1 cellular context compared by ENCODE assay signal in the genomic region with DNA sequence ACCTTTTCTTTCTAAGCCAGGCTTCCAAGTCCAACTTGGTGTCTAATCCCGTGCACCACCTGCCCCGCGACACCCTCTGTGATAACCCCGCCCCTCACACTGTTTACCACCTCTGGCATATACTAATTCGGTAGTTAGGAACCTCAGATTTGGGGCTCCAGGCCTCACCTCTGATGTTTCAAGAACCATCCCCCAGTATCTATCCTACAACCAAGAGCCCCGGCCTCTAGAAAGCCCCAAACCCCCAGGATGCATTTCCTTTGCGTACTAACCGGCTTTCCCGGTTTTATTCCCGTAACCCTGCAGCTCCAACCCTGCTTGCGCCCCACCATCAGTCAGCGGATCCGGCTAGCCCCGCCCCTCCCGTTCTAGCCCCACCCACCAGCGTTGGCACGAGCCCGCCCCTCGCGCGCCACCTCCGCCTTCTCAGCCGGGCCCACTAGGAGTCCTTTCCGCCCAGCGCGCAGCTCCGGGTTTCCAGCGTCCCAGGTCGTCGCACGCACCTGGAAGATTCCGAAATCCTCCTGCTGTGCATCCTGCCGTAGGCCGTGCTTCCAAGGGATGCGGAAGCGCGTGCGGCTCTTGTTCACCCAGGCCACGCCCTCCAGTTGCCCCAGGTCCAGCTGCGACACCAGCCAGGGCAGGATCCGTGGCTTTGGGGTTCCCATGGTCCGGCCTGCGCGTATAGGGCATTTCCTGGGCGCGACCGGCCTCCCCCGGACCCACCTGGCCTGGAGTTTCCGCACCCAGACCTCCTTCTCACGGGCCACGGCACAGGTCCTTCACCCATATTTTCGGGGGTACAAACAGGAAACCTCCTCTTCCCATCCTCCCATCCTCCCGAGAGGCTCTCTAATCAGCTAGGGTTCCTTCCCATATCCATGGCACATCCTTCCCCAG.
TF ChIP-seq lines count a peak whose summit lies in the region.

No MANE protein-coding gene starts in this region.

TF ChIP-seq in WTC11, 78 proteins besides CTCF, POLR2A, EP300 and RAD21 (continued from another document):
- TF ChIP-seq, protein P1, sequence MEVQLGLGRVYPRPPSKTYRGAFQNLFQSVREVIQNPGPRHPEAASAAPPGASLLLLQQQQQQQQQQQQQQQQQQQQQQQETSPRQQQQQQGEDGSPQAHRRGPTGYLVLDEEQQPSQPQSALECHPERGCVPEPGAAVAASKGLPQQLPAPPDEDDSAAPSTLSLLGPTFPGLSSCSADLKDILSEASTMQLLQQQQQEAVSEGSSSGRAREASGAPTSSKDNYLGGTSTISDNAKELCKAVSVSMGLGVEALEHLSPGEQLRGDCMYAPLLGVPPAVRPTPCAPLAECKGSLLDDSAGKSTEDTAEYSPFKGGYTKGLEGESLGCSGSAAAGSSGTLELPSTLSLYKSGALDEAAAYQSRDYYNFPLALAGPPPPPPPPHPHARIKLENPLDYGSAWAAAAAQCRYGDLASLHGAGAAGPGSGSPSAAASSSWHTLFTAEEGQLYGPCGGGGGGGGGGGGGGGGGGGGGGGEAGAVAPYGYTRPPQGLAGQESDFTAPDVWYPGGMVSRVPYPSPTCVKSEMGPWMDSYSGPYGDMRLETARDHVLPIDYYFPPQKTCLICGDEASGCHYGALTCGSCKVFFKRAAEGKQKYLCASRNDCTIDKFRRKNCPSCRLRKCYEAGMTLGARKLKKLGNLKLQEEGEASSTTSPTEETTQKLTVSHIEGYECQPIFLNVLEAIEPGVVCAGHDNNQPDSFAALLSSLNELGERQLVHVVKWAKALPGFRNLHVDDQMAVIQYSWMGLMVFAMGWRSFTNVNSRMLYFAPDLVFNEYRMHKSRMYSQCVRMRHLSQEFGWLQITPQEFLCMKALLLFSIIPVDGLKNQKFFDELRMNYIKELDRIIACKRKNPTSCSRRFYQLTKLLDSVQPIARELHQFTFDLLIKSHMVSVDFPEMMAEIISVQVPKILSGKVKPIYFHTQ (CRISPR knock-in tag; IDR thresholded peaks at IDR 0.05), result no peak
- TF ChIP-seq, protein P2, sequence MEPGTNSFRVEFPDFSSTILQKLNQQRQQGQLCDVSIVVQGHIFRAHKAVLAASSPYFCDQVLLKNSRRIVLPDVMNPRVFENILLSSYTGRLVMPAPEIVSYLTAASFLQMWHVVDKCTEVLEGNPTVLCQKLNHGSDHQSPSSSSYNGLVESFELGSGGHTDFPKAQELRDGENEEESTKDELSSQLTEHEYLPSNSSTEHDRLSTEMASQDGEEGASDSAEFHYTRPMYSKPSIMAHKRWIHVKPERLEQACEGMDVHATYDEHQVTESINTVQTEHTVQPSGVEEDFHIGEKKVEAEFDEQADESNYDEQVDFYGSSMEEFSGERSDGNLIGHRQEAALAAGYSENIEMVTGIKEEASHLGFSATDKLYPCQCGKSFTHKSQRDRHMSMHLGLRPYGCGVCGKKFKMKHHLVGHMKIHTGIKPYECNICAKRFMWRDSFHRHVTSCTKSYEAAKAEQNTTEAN (CRISPR knock-in tag; IDR thresholded peaks at IDR 0.05), result peak; percentile 77; the same call in 1 of the 2 replicates
- TF ChIP-seq ESRRA (CRISPR knock-in tag; IDR thresholded peaks at IDR 0.05; ENCODE audit: borderline replicate concordance) (no peak), RORB (CRISPR knock-in tag; IDR thresholded peaks at IDR 0.05) (no peak), NFYB (CRISPR knock-in tag; conservative IDR thresholded peaks at IDR 0.05; ENCODE audit: low read depth) (no peak), ZNF671 (CRISPR knock-in tag; IDR thresholded peaks at IDR 0.05) (no peak), NR3C1 (CRISPR knock-in tag; conservative IDR thresholded peaks at IDR 0.05; ENCODE audit: low read depth) (no peak), CREB1 (CRISPR knock-in tag; IDR thresholded peaks at IDR 0.05) (no peak)
- TF ChIP-seq, protein P3, sequence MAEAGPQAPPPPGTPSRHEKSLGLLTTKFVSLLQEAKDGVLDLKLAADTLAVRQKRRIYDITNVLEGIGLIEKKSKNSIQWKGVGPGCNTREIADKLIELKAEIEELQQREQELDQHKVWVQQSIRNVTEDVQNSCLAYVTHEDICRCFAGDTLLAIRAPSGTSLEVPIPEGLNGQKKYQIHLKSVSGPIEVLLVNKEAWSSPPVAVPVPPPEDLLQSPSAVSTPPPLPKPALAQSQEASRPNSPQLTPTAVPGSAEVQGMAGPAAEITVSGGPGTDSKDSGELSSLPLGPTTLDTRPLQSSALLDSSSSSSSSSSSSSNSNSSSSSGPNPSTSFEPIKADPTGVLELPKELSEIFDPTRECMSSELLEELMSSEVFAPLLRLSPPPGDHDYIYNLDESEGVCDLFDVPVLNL (CRISPR knock-in tag; IDR thresholded peaks at IDR 0.05; ENCODE audit: borderline replicate concordance, low read depth), result no peak
- TF ChIP-seq, protein P4, sequence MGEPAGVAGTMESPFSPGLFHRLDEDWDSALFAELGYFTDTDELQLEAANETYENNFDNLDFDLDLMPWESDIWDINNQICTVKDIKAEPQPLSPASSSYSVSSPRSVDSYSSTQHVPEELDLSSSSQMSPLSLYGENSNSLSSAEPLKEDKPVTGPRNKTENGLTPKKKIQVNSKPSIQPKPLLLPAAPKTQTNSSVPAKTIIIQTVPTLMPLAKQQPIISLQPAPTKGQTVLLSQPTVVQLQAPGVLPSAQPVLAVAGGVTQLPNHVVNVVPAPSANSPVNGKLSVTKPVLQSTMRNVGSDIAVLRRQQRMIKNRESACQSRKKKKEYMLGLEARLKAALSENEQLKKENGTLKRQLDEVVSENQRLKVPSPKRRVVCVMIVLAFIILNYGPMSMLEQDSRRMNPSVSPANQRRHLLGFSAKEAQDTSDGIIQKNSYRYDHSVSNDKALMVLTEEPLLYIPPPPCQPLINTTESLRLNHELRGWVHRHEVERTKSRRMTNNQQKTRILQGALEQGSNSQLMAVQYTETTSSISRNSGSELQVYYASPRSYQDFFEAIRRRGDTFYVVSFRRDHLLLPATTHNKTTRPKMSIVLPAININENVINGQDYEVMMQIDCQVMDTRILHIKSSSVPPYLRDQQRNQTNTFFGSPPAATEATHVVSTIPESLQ (CRISPR knock-in tag; IDR thresholded peaks at IDR 0.05), result no peak
- TF ChIP-seq, protein P5, sequence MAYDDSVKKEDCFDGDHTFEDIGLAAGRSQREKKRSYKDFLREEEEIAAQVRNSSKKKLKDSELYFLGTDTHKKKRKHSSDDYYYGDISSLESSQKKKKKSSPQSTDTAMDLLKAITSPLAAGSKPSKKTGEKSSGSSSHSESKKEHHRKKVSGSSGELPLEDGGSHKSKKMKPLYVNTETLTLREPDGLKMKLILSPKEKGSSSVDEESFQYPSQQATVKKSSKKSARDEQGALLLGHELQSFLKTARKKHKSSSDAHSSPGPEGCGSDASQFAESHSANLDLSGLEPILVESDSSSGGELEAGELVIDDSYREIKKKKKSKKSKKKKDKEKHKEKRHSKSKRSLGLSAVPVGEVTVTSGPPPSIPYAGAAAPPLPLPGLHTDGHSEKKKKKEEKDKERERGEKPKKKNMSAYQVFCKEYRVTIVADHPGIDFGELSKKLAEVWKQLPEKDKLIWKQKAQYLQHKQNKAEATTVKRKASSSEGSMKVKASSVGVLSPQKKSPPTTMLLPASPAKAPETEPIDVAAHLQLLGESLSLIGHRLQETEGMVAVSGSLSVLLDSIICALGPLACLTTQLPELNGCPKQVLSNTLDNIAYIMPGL (CRISPR knock-in tag; IDR thresholded peaks at IDR 0.05), result peak; percentile 53; the same call in 1 of the 2 replicates
- TF ChIP-seq, protein P6, sequence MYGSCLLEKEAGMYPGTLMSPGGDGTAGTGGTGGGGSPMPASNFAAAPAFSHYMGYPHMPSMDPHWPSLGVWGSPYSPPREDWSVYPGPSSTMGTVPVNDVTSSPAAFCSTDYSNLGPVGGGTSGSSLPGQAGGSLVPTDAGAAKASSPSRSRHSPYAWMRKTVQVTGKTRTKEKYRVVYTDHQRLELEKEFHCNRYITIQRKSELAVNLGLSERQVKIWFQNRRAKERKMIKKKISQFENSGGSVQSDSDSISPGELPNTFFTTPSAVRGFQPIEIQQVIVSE (CRISPR knock-in tag; IDR thresholded peaks at IDR 0.05; ENCODE audit: borderline replicate concordance), result no peak
